In genomic region chr17:18315498-18316360, GRCh38 we compare ENCODE assay signal across 6 cellular contexts. TPM values are rescaled to one million over a fixed set of nuclear protein-coding genes. Genes with fewer than 3 reads are reported as not detected.
DNase-seq lines count a peak whose midpoint lies in the region; ATAC-seq and TF ChIP-seq lines count a peak whose summit lies in the region.

No MANE protein-coding gene starts in this region.

- peak overlapping the region; percentile 89 to 91 for H3K4me3 ChIP-seq in foreskin fibroblast (ENCODE audit: low read depth in 1 of 2, low read length in 2 of 2)
- H3K4me3 ChIP-seq in thymus (ENCODE audit: low read length), result peak overlapping the region; percentile 83

- H3K4me1 ChIP-seq in thymus (ENCODE audit: control insufficient read depth, insufficient read depth, low read length), result peaks cover 27% of the 10 kb centered on the region

- no peaks in the 10 kb centered on the region for H3K9me3 ChIP-seq in thymus (ENCODE audit: control insufficient read depth)

- peak; percentile 10 for ATAC-seq in GM18873 (IDR thresholded peaks at IDR 0.05; ENCODE audit: low FRiP score, unreplicated experiment)

- H3K27ac ChIP-seq in thymus (ENCODE audit: low read depth), result peak overlapping the region; percentile 86

- no peaks in the 10 kb centered on the region for H3K27me3 ChIP-seq in thymus (ENCODE audit: control insufficient read depth, insufficient read depth)

- no peak for TF ChIP-seq CTCF in foreskin fibroblast (IDR thresholded peaks at IDR 0.05; ENCODE audit: low read depth, low read length)

- DNase-seq in SIG-M5 (lab: John Stamatoyannopoulos, UW), result peak; percentile 72
- DNase-seq in foreskin fibroblast, result no peak
- no peak for DNase-seq in NCI-H69 (lab: John Stamatoyannopoulos, UW)
- no peak for DNase-seq in NCI-H1417 (lab: John Stamatoyannopoulos, UW)

- WGBS in thymus, result 28% methylated on average over 37 of the region's 37 CpGs

- H3K36me3 ChIP-seq in thymus (ENCODE audit: control insufficient read depth, insufficient read depth), result peaks cover 24% of the 10 kb centered on the region

RNA-seq across cellular contexts. Expression of gene SMCR8, which starts 0.6 kb away (rescaled TPM):
- polyA plus RNA-seq in thymus, result 7.3 TPM

RNA-seq across cellular contexts. Expression of gene TOP3A, which starts 0.9 kb away (rescaled TPM):
- 23.5 TPM for polyA plus RNA-seq in thymus

RNA-seq across cellular contexts. Expression of gene SHMT1, which starts 47.6 kb away (rescaled TPM):
- 16.1 TPM for polyA plus RNA-seq in thymus

RNA-seq across cellular contexts. Expression of gene MIEF2, which starts 55.3 kb away (rescaled TPM):
- 8.5 TPM for polyA plus RNA-seq in thymus

RNA-seq across cellular contexts. Expression of gene FLII, which starts 57.2 kb away (rescaled TPM):
- 195 TPM for polyA plus RNA-seq in thymus
